In genomic region chr3:171173732-171174131, GRCh38 we compare ENCODE assay signal across 12 cellular contexts.
DNase-seq lines count a peak whose midpoint lies in the region; ATAC-seq and TF ChIP-seq lines count a peak whose summit lies in the region.
"Had no signal": no experiment of that assay in that cellular context is flagged by ENCODE, and none has a peak within 500 bp of the region (broad histone marks: within the 10 kb centered on the region; RNA-seq: fewer than 3 reads in every experiment).

No MANE protein-coding gene starts in this region.

- POLR2A ChIA-PET in SK-N-SH (lab: Yijun Ruan, JAX), result no interaction called here

- no peak overlapping the region for H3K9ac ChIP-seq in SK-N-SH
- H3K9ac ChIP-seq in neural progenitor cell, result no peak overlapping the region

- TF ChIP-seq CTCF in GM20000 (IDR thresholded peaks at IDR 0.05; ENCODE audit: extremely low read depth, missing control alignments) (no peak), SK-N-SH (IDR thresholded peaks at IDR 0.05) (no peak), heart left ventricle (IDR thresholded peaks at IDR 0.05) (no peak), neural progenitor cell (IDR thresholded peaks at IDR 0.05) (no peak)

- H3K79me2 ChIP-seq in SK-N-SH (ENCODE audit: insufficient read depth) (no peaks in the 10 kb centered on the region), neural progenitor cell (ENCODE audit: low read depth) (no peaks in the 10 kb centered on the region)

- H3K27me3 ChIP-seq in SK-N-SH (ENCODE audit: insufficient read depth) (no peaks in the 10 kb centered on the region), heart left ventricle (no peaks in the 10 kb centered on the region), neural progenitor cell (no peaks in the 10 kb centered on the region)
- H3K27me3 ChIP-seq: suprapubic skin had no signal

- no peak for TF ChIP-seq POLR2A in heart left ventricle (IDR thresholded peaks at IDR 0.05)

- no peak overlapping the region for H3K27ac Mint-ChIP-seq in neural progenitor cell
- H3K27ac Mint-ChIP-seq: naive B cell had no signal

- H3K4me3 ChIP-seq in SK-N-SH (ENCODE audit: low read depth in 2 of 2, low read length in 1 of 2), result no peak overlapping the region
- H3K4me3 ChIP-seq in heart left ventricle, result no peak overlapping the region
- no peak overlapping the region for H3K4me3 ChIP-seq in neural progenitor cell
- H3K4me3 ChIP-seq: suprapubic skin had no signal

- no peaks in the 10 kb centered on the region for H3K9me2 ChIP-seq in SK-N-SH

- H3F3A ChIP-seq in SK-N-SH (replicated peaks; ENCODE audit: insufficient read depth) (peaks cover 3% of the 10 kb centered on the region), neural progenitor cell (ENCODE audit: low read depth) (no peaks in the 10 kb centered on the region)

- TF ChIP-seq RAD21 in SK-N-SH (IDR thresholded peaks at IDR 0.05; ENCODE audit: low read length), result no peak

- H3K36me3 Mint-ChIP-seq in neural progenitor cell, result peaks cover 14% of the 10 kb centered on the region
- H3K36me3 Mint-ChIP-seq: naive B cell had no signal

- H3K4me2 ChIP-seq in SK-N-SH, result no peak overlapping the region
- H3K4me2 ChIP-seq in neural progenitor cell, result no peak overlapping the region

- intact Hi-C loops in heart left ventricle (cut with DNase I), result loop anchor here in 1 of 10 donors (10.0 kb wide), 2 partner anchors 111 to 209 kb away; no protein-coding TSS in a partner anchor

- H3K4me1 ChIP-seq in SK-N-SH (ENCODE audit: control insufficient read depth in 1 of 2, insufficient read depth in 2 of 2, low read depth in 1 of 2, low read length in 1 of 2) (peaks cover 0 to 6% of the 10 kb centered on the region in 2 experiments; a peak in 2 of 4 replicates), heart left ventricle (peaks cover 0 to 32% (median 15%) of the 10 kb centered on the region in 12 donors), neural progenitor cell (peaks cover 21% of the 10 kb centered on the region)
- H3K4me1 ChIP-seq: suprapubic skin had no signal

- TF ChIP-seq EP300 in SK-N-SH (IDR thresholded peaks at IDR 0.05; ENCODE audit: borderline replicate concordance in 1 of 2, low read depth in 1 of 2, low read length in 1 of 2), result no peak

- DNase-seq in GM20000 (ENCODE audit: low spot score) (peak; percentile 19), SK-N-SH (no peak), heart left ventricle (peak in 4 of 5 donors; percentile 40 to 58 (median 50)), neural progenitor cell (ENCODE audit: low spot score) (peak; percentile 35), NCI-H1417 treated with DMSO at 0.1 percent for 48 hours (lab: John Stamatoyannopoulos, UW) (no peak), GDM1 (lab: John Stamatoyannopoulos, UW) (no peak)
- DNase-seq in stimulated activated CD4-positive, alpha-beta T cell treated with anti-CD3 and anti-CD28 coated beads, Interleukin-4, amount 100 ng/mL, for 24 hours, result no peak
- DNase-seq in activated CD8-positive, alpha-beta memory T cell treated with anti-CD3 and anti-CD28 coated beads, Interleukin-2, amount 50 U/mL, for 48 hours, result no peak
- DNase-seq: CD8-positive, alpha-beta memory T cell; naive B cell; T-helper 2 cell had no signal

- H3K4me3 Mint-ChIP-seq in neural progenitor cell, result no peak overlapping the region
- H3K4me3 Mint-ChIP-seq: CD8-positive, alpha-beta memory T cell; naive B cell had no signal

- H3K27ac ChIP-seq in SK-N-SH (ENCODE audit: low read depth in 2 of 2, low read length in 1 of 2), result no peak overlapping the region
- peak overlapping the region in 8 of 12 donors; percentile 14 to 46 (median 18) for H3K27ac ChIP-seq in heart left ventricle
- no peak overlapping the region for H3K27ac ChIP-seq in neural progenitor cell
- H3K27ac ChIP-seq: suprapubic skin had no signal

- CTCF ChIA-PET in SK-N-SH (lab: Yijun Ruan, JAX), result interaction anchor here (1.2 kb wide), 1 partner anchor 12 kb away, joined by 4 read pairs; no protein-coding TSS in a partner anchor

- peak; percentile 64 to 89 (median 82) for ATAC-seq in heart left ventricle

- H2AFZ ChIP-seq in SK-N-SH (ENCODE audit: low read depth), result no peak overlapping the region
- peak overlapping the region; percentile 69 for H2AFZ ChIP-seq in neural progenitor cell (replicated peaks)

- H3K36me3 ChIP-seq in SK-N-SH (replicated peaks in 1 of 2; ENCODE audit: control insufficient read depth in 1 of 2, insufficient read depth in 2 of 2, low read length in 1 of 2), result peaks cover 16 to 23% of the 10 kb centered on the region in 2 experiments
- no peaks in the 10 kb centered on the region for H3K36me3 ChIP-seq in heart left ventricle
- no peaks in the 10 kb centered on the region for H3K36me3 ChIP-seq in neural progenitor cell
- H3K36me3 ChIP-seq: suprapubic skin had no signal

- H3K9me3 ChIP-seq in SK-N-SH (no peaks in the 10 kb centered on the region), heart left ventricle (no peaks in the 10 kb centered on the region), neural progenitor cell (ENCODE audit: low read depth) (no peaks in the 10 kb centered on the region)
- H3K9me3 ChIP-seq: suprapubic skin had no signal

- H3K27me3 Mint-ChIP-seq in neural progenitor cell (ENCODE audit: insufficient read depth, low read depth), result no peaks in the 10 kb centered on the region
- H3K27me3 Mint-ChIP-seq: CD8-positive, alpha-beta memory T cell; naive B cell had no signal

- H4K20me1 ChIP-seq in SK-N-SH (ENCODE audit: insufficient read depth) (no peaks in the 10 kb centered on the region), neural progenitor cell (ENCODE audit: low read depth) (no peaks in the 10 kb centered on the region)

- H3K9me3 Mint-ChIP-seq in neural progenitor cell, result no peaks in the 10 kb centered on the region
- H3K9me3 Mint-ChIP-seq: CD8-positive, alpha-beta memory T cell; naive B cell had no signal

- H3K4me1 Mint-ChIP-seq in neural progenitor cell, result peaks cover 19% of the 10 kb centered on the region
- H3K4me1 Mint-ChIP-seq: naive B cell had no signal

- 97% methylated on average over 4 of the region's 6 CpGs for WGBS in SK-N-SH (ENCODE audit: low lambda C conversion rate)
- 45 to 61% (median 49%) methylated on average over 6 of the region's 6 CpGs for WGBS in heart left ventricle, 4 donors

TF ChIP-seq in SK-N-SH, 30 proteins besides CTCF, POLR2A, EP300 and RAD21:
- TF ChIP-seq IRF3 (IDR thresholded peaks at IDR 0.05; ENCODE audit: low read depth, low read length) (no peak), RFX5 (IDR thresholded peaks at IDR 0.05; ENCODE audit: low read length) (peak; percentile 74; the same call in 1 of the 2 replicates)

Comparison
In these comparisons a context has a peak if more than half of its experiments do, and no peak if none do; other contexts are left out.
1. DNase-seq: peak in GM20000 (single experiment), heart left ventricle (4 of 5) and neural progenitor cell (single experiment); none in SK-N-SH (single experiment), stimulated activated CD4-positive, alpha-beta T cell treated with anti-CD3 and anti-CD28 coated beads, Interleukin-4, amount 100 ng/mL, for 24 hours (single experiment), NCI-H1417 treated with DMSO at 0.1 percent for 48 hours (single experiment), GDM1 (single experiment) and activated CD8-positive, alpha-beta memory T cell treated with anti-CD3 and anti-CD28 coated beads, Interleukin-2, amount 50 U/mL, for 48 hours (single experiment).
2. H3K27ac ChIP-seq: peak in heart left ventricle (8 of 12); none in SK-N-SH (0 of 2) and neural progenitor cell (single experiment).